Comparison of ENCODE assay signal across 20 cellular contexts in the genomic region with DNA sequence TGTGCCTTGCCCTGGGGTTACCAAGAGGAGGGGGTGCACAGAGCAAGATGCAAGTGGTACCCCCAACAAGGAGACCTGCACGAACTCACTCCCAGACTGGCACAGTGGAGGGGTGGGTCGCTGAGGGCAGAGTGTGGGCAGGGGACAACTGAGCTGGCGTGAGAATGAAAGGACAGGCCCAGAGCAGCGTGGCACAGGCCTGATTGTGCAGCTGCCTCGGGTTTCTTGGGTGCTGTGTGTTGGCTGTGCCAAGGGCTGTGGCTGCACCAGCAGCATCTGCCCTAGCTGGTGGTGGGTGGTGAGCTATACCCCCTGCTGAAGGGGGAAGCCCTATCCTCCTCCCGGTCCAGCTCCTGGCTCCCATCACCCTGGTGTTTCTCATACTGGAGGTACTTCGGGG.
"Had no signal": no experiment of that assay in that cellular context is flagged by ENCODE, and none has a peak within 500 bp of the region (broad histone marks: within the 10 kb centered on the region; RNA-seq: fewer than 3 reads in every experiment).

No MANE protein-coding gene starts in this region.

- H3K9me2 ChIP-seq: SK-N-SH had no signal

- H3K9me3 ChIP-seq: SK-N-SH had no signal

- H3K27ac ChIP-seq: HL-60 had no signal

- H3K9ac ChIP-seq: SK-N-SH had no signal

- FAIRE-seq: HTR-8/SVneo, RCC 7860 had no signal

- H3K4me2 ChIP-seq: SK-N-SH had no signal

- DNase-seq: KBM-7, MV-4-11, NCI-H1048, NCI-H1105, NCI-H1417, NCI-H1436 treated with DMSO at 0.1 percent for 48 hours, NCI-H1694, NCI-H187 treated with DMSO at 0.1 percent for 48 hours, NCI-H2081, NCI-H2107, NCI-H2227 treated with DMSO at 0.1 percent for 48 hours, NCI-H526 treated with DMSO at 0.1 percent for 48 hours, NCI-H774, RPMI8226, SHP77, SK-N-SH, SW 1271 had no signal
